11 cellular contexts compared by ENCODE assay signal in genomic region chr2:171407030-171407707, GRCh38. TPM values are rescaled to one million over a fixed set of nuclear protein-coding genes. Genes with fewer than 3 reads are reported as not detected.
DNase-seq lines count a peak whose midpoint lies in the region; ATAC-seq and TF ChIP-seq lines count a peak whose summit lies in the region.
"Had no signal": no experiment of that assay in that cellular context is flagged by ENCODE, and none has a peak within 500 bp of the region (broad histone marks: within the 10 kb centered on the region; RNA-seq: fewer than 3 reads in every experiment).

No MANE protein-coding gene starts in this region.

- in situ Hi-C loops in brain microvascular endothelial cell (cut with HindIII; ENCODE audit: low pct_ligation_motif_present, low sequenced_read_pairs): loop anchor here (25.0 kb wide), 1 partner anchor 245 kb away; the partner anchor contains the start of gene TLK1

- CTCF ChIA-PET in GM10248 (lab: Yijun Ruan, JAX): interaction anchor here (0.7 to 4.0 kb wide), 8 partner anchors 9 to 105 kb away, joined by 3 to 28 read pairs (median 6); no protein-coding TSS in a partner anchor

- POLR2A ChIA-PET in GM10248 (lab: Yijun Ruan, JAX): interaction anchor here (0.6 to 1.5 kb wide), 5 partner anchors 9 to 248 kb away, joined by 3 to 6 read pairs (median 3); no protein-coding TSS in a partner anchor

- ATAC-seq in GM19351 (IDR thresholded peaks at IDR 0.05; ENCODE audit: unreplicated experiment) (peak; percentile 73), HG03066 (IDR thresholded peaks at IDR 0.05; ENCODE audit: low read depth, unreplicated experiment) (peak; percentile 67)

- no peak overlapping the region for H3K4me3 ChIP-seq in brain microvascular endothelial cell (ENCODE audit: low read depth, low read length)
- H3K4me3 ChIP-seq: suprapubic skin had no signal

- H3K27me3 ChIP-seq in brain microvascular endothelial cell (replicated peaks): no peaks in the 10 kb centered on the region
- H3K27me3 ChIP-seq: suprapubic skin had no signal

- DNase-seq in GM10248 (ENCODE audit: extremely low spot score): peak; percentile 64
- DNase-seq in RPMI7951 (ENCODE audit: low read depth): peak; percentile 33
- no peak for DNase-seq in SIG-M5 treated with dmso at 0.1 percent for 504 hours (lab: John Stamatoyannopoulos, UW; ENCODE audit: unreplicated experiment)
- no peak for DNase-seq in NCI-H82 treated with DMSO at 0.1 percent for 48 hours (lab: John Stamatoyannopoulos, UW; ENCODE audit: unreplicated experiment)
- DNase-seq in brain microvascular endothelial cell: no peak
- DNase-seq in nucleus accumbens (lab: John Stamatoyannopoulos, UW): no peak
- DNase-seq: activated CD4-positive, alpha-beta T cell treated with anti-CD3 and anti-CD28 coated beads for 48 hours; mesenchymal stem cell had no signal

- TF ChIP-seq CTCF in GM10248 (IDR thresholded peaks at IDR 0.05; ENCODE audit: control extremely low read depth, extremely low read depth, low read depth, missing control alignments) (no peak), brain microvascular endothelial cell (IDR thresholded peaks at IDR 0.05; ENCODE audit: low read depth, low read length, missing control alignments) (no peak)

- H3K36me3 ChIP-seq in brain microvascular endothelial cell (replicated peaks): no peaks in the 10 kb centered on the region
- H3K36me3 ChIP-seq: suprapubic skin had no signal

- H3K27ac ChIP-seq in brain microvascular endothelial cell: no peak overlapping the region
- H3K27ac ChIP-seq: suprapubic skin had no signal

RNA-seq across cellular contexts. Expression of gene METTL8, which starts 26.6 kb away (rescaled TPM):
- 17.4 and 32.0 TPM in 2 replicates for total RNA-seq in RPMI7951 (2014; rRNA removed; shearing (Covaris generic))

RNA-seq across cellular contexts. Expression of gene DCAF17, which starts 26.9 kb away (rescaled TPM):
- 16.1 and 16.6 TPM in 2 replicates for total RNA-seq in RPMI7951 (2014; rRNA removed; shearing (Covaris generic))

Comparison
In these comparisons a context has a peak if more than half of its experiments do, and no peak if none do; other contexts are left out.
1. DNase-seq: peak in GM10248 (single experiment) and RPMI7951 (single experiment); none in SIG-M5 treated with dmso at 0.1 percent for 504 hours (single experiment), NCI-H82 treated with DMSO at 0.1 percent for 48 hours (single experiment), brain microvascular endothelial cell (single experiment) and nucleus accumbens (0 of 56).